Comparison of ENCODE assay signal across 22 cellular contexts in the genomic region with DNA sequence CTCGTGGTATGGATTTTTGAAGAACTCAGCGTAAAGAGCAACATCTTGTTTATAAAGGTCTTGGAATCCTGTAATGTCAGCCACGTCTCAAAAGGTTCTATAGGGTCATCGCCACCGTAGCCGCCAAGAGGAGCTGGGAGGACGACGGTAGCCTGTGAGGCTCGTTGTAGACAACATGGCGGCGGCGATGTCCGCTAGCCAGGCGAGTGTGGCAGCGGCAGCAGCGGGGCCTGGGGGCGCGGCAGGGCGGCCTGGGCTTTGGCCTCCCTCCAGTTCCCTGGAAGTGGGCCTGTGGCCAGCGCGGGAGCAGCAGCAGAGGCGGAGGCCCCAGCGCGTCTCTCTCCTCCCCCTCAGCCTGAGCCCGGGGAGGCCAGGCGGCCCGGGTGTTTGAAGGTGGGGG.
"Had no signal": no experiment of that assay in that cellular context is flagged by ENCODE, and none has a peak within 500 bp of the region (broad histone marks: within the 10 kb centered on the region; RNA-seq: fewer than 3 reads in every experiment).

No MANE protein-coding gene starts in this region.

- H3K36me3 ChIP-seq: colonic mucosa, esophagus muscularis mucosa, left lung, stomach, suprapubic skin, tibial nerve had no signal

- H3K9me3 ChIP-seq: colonic mucosa, left lung, suprapubic skin had no signal

- H3K4me1 ChIP-seq: colonic mucosa, esophagus muscularis mucosa, left lung, stomach, suprapubic skin, tibial nerve had no signal

- DNase-seq: activated CD4-positive, alpha-beta memory T cell treated with anti-CD3 and anti-CD28 coated beads for 36 hours; activated CD4-positive, alpha-beta T cell treated with anti-CD3 and anti-CD28 coated beads for 48 hours; activated effector memory CD4-positive, alpha-beta T cell treated with anti-CD3 and anti-CD28 coated beads, Interleukin-2, amount 50 U/mL, for 16 hours; activated naive CD4-positive, alpha-beta T cell treated with anti-CD3 and anti-CD28 coated beads, Interleukin-2, amount 10 ng/mL, durations not matched to agents 7 days and 5 days; amygdala; colonic mucosa; glutamatergic neuron; immature natural killer cell; kidney glomerular epithelial cell; naive B cell; nucleus accumbens; small intestine; stimulated activated CD4-positive, alpha-beta T cell treated with anti-CD3 and anti-CD28 coated beads, Interleukin-2, amount 100 ng/mL, for 24 hours; stomach had no signal

- ATAC-seq: left lung; sciatic nerve; stimulated activated memory B cell treated with anti-CD40 and anti-IgM and Interleukin-4, amounts not matched to agents 10 μg/mL and 1 μg/mL and 100 μg/mL, for 72 hours had no signal

- H3K4me3 ChIP-seq: colonic mucosa, esophagus muscularis mucosa, hepatocyte, left lung, lung, stomach, suprapubic skin, tibial nerve had no signal

- H3K27me3 ChIP-seq: colonic mucosa, esophagus muscularis mucosa, hepatocyte, left lung, stomach, suprapubic skin had no signal
